8 cellular contexts compared by ENCODE assay signal in genomic region chr10:104127411-104127810, GRCh38. TPM values are rescaled to one million over a fixed set of nuclear protein-coding genes. Genes with fewer than 3 reads are reported as not detected.
A peak's percentile ranks its signal among the peaks of the same experiment; 100 is the strongest.
DNase-seq lines count a peak whose midpoint lies in the region; ATAC-seq and TF ChIP-seq lines count a peak whose summit lies in the region.

No MANE protein-coding gene starts in this region.

- TF ChIP-seq CTCF in WERI-Rb-1 (IDR thresholded peaks at IDR 0.05; ENCODE audit: low read depth, low read length) (peak; percentile 31), mucosa of descending colon (IDR thresholded peaks at IDR 0.05) (no peak), GM13976 (IDR thresholded peaks at IDR 0.05; ENCODE audit: borderline replicate concordance, control extremely low read depth, extremely low read depth, insufficient read depth, missing control alignments) (no peak)

- ATAC-seq in HG03460 (IDR thresholded peaks at IDR 0.05; ENCODE audit: unreplicated experiment): peak; percentile 60
- ATAC-seq in mucosa of descending colon: peak; percentile 25
- no peak for ATAC-seq in GM19023 (IDR thresholded peaks at IDR 0.05; ENCODE audit: unreplicated experiment)

- in situ Hi-C loops in GM13976 (cut with MboI; ENCODE audit: low sequenced_read_pairs, unreplicated experiment): no loop called here

- H3K36me3 ChIP-seq in WERI-Rb-1: no peaks in the 10 kb centered on the region
- no peaks in the 10 kb centered on the region for H3K36me3 ChIP-seq in mucosa of descending colon (ENCODE audit: low read depth)

- H3K27me3 ChIP-seq in WERI-Rb-1 (ENCODE audit: insufficient read depth, low read depth, severe bottlenecking): no peaks in the 10 kb centered on the region

- H3K9me3 ChIP-seq in WERI-Rb-1 (ENCODE audit: severe bottlenecking) (no peaks in the 10 kb centered on the region), mucosa of descending colon (no peaks in the 10 kb centered on the region)

- H3K4me1 ChIP-seq in mucosa of descending colon (ENCODE audit: low read depth): no peaks in the 10 kb centered on the region

- DNase-seq in ELR (ENCODE audit: low read depth) (peak; percentile 33), WERI-Rb-1 (peak; percentile 13), mucosa of descending colon (no peak), GM13976 (ENCODE audit: low spot score) (no peak), putamen (ENCODE audit: low spot score) (no peak)
- no peak for DNase-seq in stimulated activated CD8-positive, alpha-beta memory T cell treated with anti-CD3 and anti-CD28 coated beads, Interleukin-4, amount 100 ng/mL, for 48 hours

- H3K4me3 ChIP-seq in WERI-Rb-1 (ENCODE audit: low read depth, low read length) (no peak overlapping the region), mucosa of descending colon (no peak overlapping the region)

- H3K27ac ChIP-seq in WERI-Rb-1: no peak overlapping the region

- intact Hi-C loops in mucosa of descending colon (cut with DNase I, micrococcal nuclease): no loop called here

RNA-seq across cellular contexts. Expression of gene SFR1, which starts 5.4 kb away (rescaled TPM):
- 1 to 10 TPM; 5.7 to 8.6 (median 5.8) TPM for total RNA-seq in mucosa of descending colon

RNA-seq across cellular contexts. Expression of gene COL17A1, which starts 41.7 kb away (rescaled TPM):
- total RNA-seq in mucosa of descending colon: 100 to 1,000 TPM in 2 of 3 donors, 10 to 100 TPM in 1; 95.1 to 284 (median 119) TPM

Comparison
In these comparisons a context has a peak if more than half of its experiments do, and no peak if none do; other contexts are left out.
1. DNase-seq: peak in ELR (single experiment) and WERI-Rb-1 (single experiment); none in mucosa of descending colon (0 of 3), GM13976 (single experiment), stimulated activated CD8-positive, alpha-beta memory T cell treated with anti-CD3 and anti-CD28 coated beads, Interleukin-4, amount 100 ng/mL, for 48 hours (single experiment) and putamen (single experiment).